25 cellular contexts compared by ENCODE assay signal in the genomic region with DNA sequence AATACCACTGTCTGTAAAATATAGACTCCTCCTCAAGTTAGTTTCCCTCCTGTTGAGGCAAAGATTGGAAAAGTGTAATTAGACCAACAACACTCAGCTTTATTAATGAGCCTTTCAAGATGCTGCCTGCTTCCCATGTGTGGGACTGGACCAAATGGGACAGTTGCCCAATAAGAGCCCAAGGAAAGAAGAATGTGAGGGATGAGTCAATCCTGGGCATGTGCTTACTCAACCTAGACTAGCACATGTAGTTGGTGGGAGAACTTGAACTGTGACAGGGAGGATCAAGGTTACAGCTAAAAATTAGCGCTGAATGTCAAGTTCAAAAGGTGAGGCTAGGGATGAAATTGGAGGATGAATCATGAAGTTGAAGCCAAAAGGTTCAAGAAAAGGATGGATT.
DNase-seq lines count a peak whose midpoint lies in the region; ATAC-seq, FAIRE-seq and TF ChIP-seq lines count a peak whose summit lies in the region.
"Had no signal": no experiment of that assay in that cellular context is flagged by ENCODE, and none has a peak within 500 bp of the region (broad histone marks: within the 10 kb centered on the region; RNA-seq: fewer than 3 reads in every experiment).

No MANE protein-coding gene starts in this region.

- no peaks in the 10 kb centered on the region for H3K4me1 ChIP-seq in HepG2 (ENCODE audit: insufficient read depth, low read length)
- no peaks in the 10 kb centered on the region for H3K4me1 ChIP-seq in right lobe of liver
- H3K4me1 ChIP-seq in lung (ENCODE audit: control insufficient read depth in 2 of 2, insufficient read depth in 2 of 2, low read length in 2 of 2), result no peaks in the 10 kb centered on the region
- no peaks in the 10 kb centered on the region for H3K4me1 ChIP-seq in tibial nerve
- H3K4me1 ChIP-seq: BE2C had no signal

- CTCF ChIA-PET in HepG2 (lab: Yijun Ruan, JAX; ENCODE audit: low intra/inter-chr PET ratio, low total read pairs), result no interaction called here

- H3K9me3 ChIP-seq in HepG2 (ENCODE audit: low read length) (no peaks in the 10 kb centered on the region), right lobe of liver (no peaks in the 10 kb centered on the region), lung (ENCODE audit: control insufficient read depth in 2 of 2, insufficient read depth in 1 of 2, low read length in 1 of 2) (peaks cover 2 to 4% of the 10 kb centered on the region in 2 donors), tibial nerve (no peaks in the 10 kb centered on the region)
- H3K9me3 ChIP-seq: BE2C, SK-N-SH had no signal

- DNase-seq in HepG2 (ENCODE audit: low spot score) (no peak), right lobe of liver (no peak), lung (ENCODE audit: low spot score) (no peak), type B pancreatic cell (ENCODE audit: extremely low spot score, unreplicated experiment) (no peak), NCI-H1417 (lab: John Stamatoyannopoulos, UW) (no peak), tibial nerve (ENCODE audit: low spot score in 2 of 2) (no peak)
- DNase-seq: 8988T, ACHN, BE2C, DMS153, DND-41, Karpas-422, MV-4-11, NCI-H1105, NCI-H146, NCI-H2029, NCI-H446 treated with DMSO at 0.1 percent for 48 hours, NCI-H526, NCI-H82, SK-N-SH had no signal

- TF ChIP-seq POLR2A in HepG2 (IDR thresholded peaks at IDR 0.05; ENCODE audit: insufficient read depth in 1 of 2, low read depth in 2 of 2, low read length in 2 of 2) (no peak), right lobe of liver (IDR thresholded peaks at IDR 0.05) (no peak), tibial nerve (IDR thresholded peaks at IDR 0.05) (no peak)

- H3K79me2 ChIP-seq in HepG2 (ENCODE audit: insufficient read depth, low read length), result no peaks in the 10 kb centered on the region

- H3K9ac ChIP-seq in HepG2 (ENCODE audit: insufficient read depth, low read depth, low read length), result no peak overlapping the region
- H3K9ac ChIP-seq: SK-N-SH had no signal

- no peak for TF ChIP-seq RAD21 in HepG2 (CRISPR knock-in tag; IDR thresholded peaks at IDR 0.05)

- peaks cover 3% of the 10 kb centered on the region for H3K27me3 Mint-ChIP-seq in type B pancreatic cell

- H3K9me3 Mint-ChIP-seq in type B pancreatic cell, result no peaks in the 10 kb centered on the region

- ATAC-seq in HepG2 (no peak), right lobe of liver (no peak), esophagus mucosa (peak; percentile 46), lung (ENCODE audit: insufficient read depth, low FRiP score) (peak; percentile 34), HG02981 (IDR thresholded peaks at IDR 0.05; ENCODE audit: unreplicated experiment) (no peak)

- no TSS peak for BruUV-seq in HepG2 (replicated peaks; lab: Mats Ljungman, UMichigan)

- WGBS in HepG2 (ENCODE audit: low lambda C conversion rate), result 35% methylated on average over 1 of the region's 1 CpG
- 50% methylated on average over 1 of the region's 1 CpG for WGBS in right lobe of liver (ENCODE audit: insufficient coverage, low coverage, low lambda C conversion rate, missing lambda C conversion rate)
- 92 to 99% methylated on average over 1 of the region's 1 CpG for WGBS in lung, 2 donors
- WGBS in tibial nerve, 2 donors, result 93 to 100% methylated on average over 1 of the region's 1 CpG

- intact Hi-C loops in HepG2 (cut with micrococcal nuclease; ENCODE audit: unreplicated experiment) (no loop called here), right lobe of liver (cut with DNase I) (no loop called here)

- TF ChIP-seq EP300 in HepG2 (IDR thresholded peaks at IDR 0.05; ENCODE audit: low read depth in 2 of 2, low read length in 2 of 2) (no peak), HepG2 (CRISPR knock-in tag; IDR thresholded peaks at IDR 0.05; ENCODE audit: borderline replicate concordance) (no peak), tibial nerve (IDR thresholded peaks at IDR 0.05) (no peak)

- H3K36me3 ChIP-seq in HepG2 (replicated peaks in 1 of 2; ENCODE audit: control insufficient read depth in 1 of 2, insufficient read depth in 2 of 2, low read length in 2 of 2) (no peaks in the 10 kb centered on the region), right lobe of liver (no peaks in the 10 kb centered on the region), lung (ENCODE audit: control insufficient read depth in 2 of 2, insufficient read depth in 2 of 2, low read length in 2 of 2) (no peaks in the 10 kb centered on the region), tibial nerve (no peaks in the 10 kb centered on the region)
- H3K36me3 ChIP-seq: BE2C had no signal

- H4K20me1 ChIP-seq in HepG2 (ENCODE audit: insufficient read depth, low read length), result no peaks in the 10 kb centered on the region

- in situ Hi-C loops in HepG2 (cut with HindIII; ENCODE audit: extremely low pct_ligation_motif_present, low pct_unique_long_range_greater_than_20kb), result no loop called here

- H3K27me3 ChIP-seq in HepG2 (ENCODE audit: control insufficient read depth in 1 of 2, insufficient read depth in 2 of 2, low read length in 2 of 2) (no peaks in the 10 kb centered on the region; a peak in 2 of 5 replicates), right lobe of liver (no peaks in the 10 kb centered on the region), lung (ENCODE audit: control insufficient read depth, insufficient read depth) (no peaks in the 10 kb centered on the region), tibial nerve (no peaks in the 10 kb centered on the region)
- H3K27me3 ChIP-seq: BE2C had no signal

- peaks cover 7% of the 10 kb centered on the region for H3K4me1 Mint-ChIP-seq in type B pancreatic cell (ENCODE audit: unreplicated experiment)
- H3K4me1 Mint-ChIP-seq: CD14-positive monocyte had no signal

- TF ChIP-seq CTCF in HepG2 (CRISPR knock-in tag; IDR thresholded peaks at IDR 0.05) (no peak), right lobe of liver (IDR thresholded peaks at IDR 0.05) (no peak), lung (IDR thresholded peaks at IDR 0.05; ENCODE audit: control extremely low read depth, extremely low read depth) (no peak), type B pancreatic cell (conservative IDR thresholded peaks at IDR 0.05) (no peak), tibial nerve (IDR thresholded peaks at IDR 0.05) (no peak)

- FAIRE-seq in HepG2 (lab: Jason Lieb, UNC), result no peak
- FAIRE-seq: GM18507, H54 had no signal

- no peak overlapping the region for H3K4me2 ChIP-seq in HepG2 (ENCODE audit: low read depth, low read length)
- H3K4me2 ChIP-seq: SK-N-SH had no signal

- no peak overlapping the region for H3K27ac ChIP-seq in HepG2 (ENCODE audit: extremely low read length, insufficient read depth, low read length)
- no peak overlapping the region for H3K27ac ChIP-seq in right lobe of liver
- no peak overlapping the region for H3K27ac ChIP-seq in lung (ENCODE audit: low read depth in 1 of 2, low read length in 1 of 2)
- H3K27ac ChIP-seq in tibial nerve, result no peak overlapping the region

- POLR2A ChIA-PET in HepG2 (lab: Yijun Ruan, JAX), result no interaction called here

- no peaks in the 10 kb centered on the region for H3K36me3 Mint-ChIP-seq in type B pancreatic cell
- H3K36me3 Mint-ChIP-seq: CD14-positive monocyte had no signal

- H3K4me3 Mint-ChIP-seq in type B pancreatic cell, result no peak overlapping the region
- H3K4me3 Mint-ChIP-seq: CD14-positive monocyte had no signal

- no peak overlapping the region for H3K4me3 ChIP-seq in HepG2 (replicated peaks in 1 of 3; ENCODE audit: insufficient read depth in 1 of 3, low read depth in 2 of 3, low read length in 3 of 3)
- H3K4me3 ChIP-seq in right lobe of liver, result no peak overlapping the region
- H3K4me3 ChIP-seq in lung, result no peak overlapping the region
- H3K4me3 ChIP-seq in tibial nerve, result no peak overlapping the region

- H3K27ac Mint-ChIP-seq in type B pancreatic cell, result no peak overlapping the region
- H3K27ac Mint-ChIP-seq: CD14-positive monocyte had no signal

- no peak overlapping the region for H2AFZ ChIP-seq in HepG2 (ENCODE audit: low read length)

TF ChIP-seq in HepG2, 621 proteins besides CTCF, POLR2A, EP300 and RAD21:
- TF ChIP-seq, protein P1, sequence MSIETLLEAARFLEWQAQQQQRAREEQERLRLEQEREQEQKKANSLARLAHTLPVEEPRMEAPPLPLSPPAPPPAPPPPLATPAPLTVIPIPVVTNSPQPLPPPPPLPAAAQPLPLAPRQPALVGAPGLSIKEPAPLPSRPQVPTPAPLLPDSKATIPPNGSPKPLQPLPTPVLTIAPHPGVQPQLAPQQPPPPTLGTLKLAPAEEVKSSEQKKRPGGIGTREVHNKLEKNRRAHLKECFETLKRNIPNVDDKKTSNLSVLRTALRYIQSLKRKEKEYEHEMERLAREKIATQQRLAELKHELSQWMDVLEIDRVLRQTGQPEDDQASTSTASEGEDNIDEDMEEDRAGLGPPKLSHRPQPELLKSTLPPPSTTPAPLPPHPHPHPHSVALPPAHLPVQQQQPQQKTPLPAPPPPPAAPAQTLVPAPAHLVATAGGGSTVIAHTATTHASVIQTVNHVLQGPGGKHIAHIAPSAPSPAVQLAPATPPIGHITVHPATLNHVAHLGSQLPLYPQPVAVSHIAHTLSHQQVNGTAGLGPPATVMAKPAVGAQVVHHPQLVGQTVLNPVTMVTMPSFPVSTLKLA (IDR thresholded peaks at IDR 0.05), result peak; percentile 26; the same call in 1 of the 2 replicates
- TF ChIP-seq SNRNP70 (IDR thresholded peaks at IDR 0.05; ENCODE audit: low read depth, low read length), result no peak
- TF ChIP-seq KLF15 (CRISPR knock-in tag; IDR thresholded peaks at IDR 0.05; ENCODE audit: borderline replicate concordance), result no peak

Comparison
In these comparisons a context has a peak if more than half of its experiments do, and no peak if none do; other contexts are left out.
1. ATAC-seq: peak in esophagus mucosa (single experiment) and lung (single experiment); none in HepG2 (single experiment), right lobe of liver (0 of 4) and HG02981 (single experiment).